Comparison of ENCODE assay signal across 16 cellular contexts in genomic region chr17:41315814-41316430, GRCh38. TPM values are rescaled to one million over a fixed set of nuclear protein-coding genes. Genes with fewer than 3 reads are reported as not detected.
"Had no signal": no experiment of that assay in that cellular context is flagged by ENCODE, and none has a peak within 500 bp of the region (broad histone marks: within the 10 kb centered on the region; RNA-seq: fewer than 3 reads in every experiment).

No MANE protein-coding gene starts in this region.

- ATAC-seq: activated naive CD4-positive, alpha-beta T cell treated with anti-CD3 and anti-CD28 coated beads, Interleukin-2, amount 50 U/mL, for 72 hours; esophagus mucosa; left lobe of liver; stimulated activated naive CD8-positive, alpha-beta T cell treated with anti-CD3 and anti-CD28 coated beads, Interleukin-15, amount 100 ng/mL, for 72 hours had no signal

- H3K27ac ChIP-seq: ovary, thoracic aorta had no signal

- DNase-seq: activated CD4-positive, alpha-beta T cell treated with anti-CD3 and anti-CD28 coated beads, Interleukin-2, amount 50 U/mL, for 1 hour; activated effector memory CD4-positive, alpha-beta T cell treated with Interleukin-2 at 50 U/mL for 16 hours; amniotic stem cell; glutamatergic neuron; immature natural killer cell; nephron progenitor cell; ovary; stimulated activated CD4-positive, alpha-beta T cell treated with anti-CD3 and anti-CD28 coated beads, Interleukin-15, amount 100 ng/mL, for 24 hours; stimulated activated CD4-positive, alpha-beta T cell treated with anti-CD3 and anti-CD28 coated beads, Interleukin-4, amount 100 ng/mL, for 24 hours; stimulated activated naive CD8-positive, alpha-beta T cell treated with anti-CD3 and anti-CD28 coated beads, Interleukin-15, amount 100 ng/mL, for 72 hours had no signal

- H3K27me3 ChIP-seq: ovary had no signal

RNA-seq across cellular contexts. Expression of gene KRTAP17-1, which starts 0.4 kb away (rescaled TPM):
- total RNA-seq: activated naive CD4-positive, alpha-beta T cell treated with anti-CD3 and anti-CD28 coated beads, Interleukin-2, amount 50 U/mL, for 72 hours; esophagus mucosa; left lobe of liver; ovary; T-helper 2 cell treated with Interferon-gamma antibody and Interleukin-4, amounts not matched to agents 100 ng/mL and 5 ng/mL, for 36 hours; thoracic aorta; urinary bladder had no signal
- polyA plus RNA-seq: immature natural killer cell, ovary, urinary bladder had no signal

RNA-seq across cellular contexts. Expression of gene KRTAP16-1, which starts 6.8 kb away (rescaled TPM):
- total RNA-seq: activated naive CD4-positive, alpha-beta T cell treated with anti-CD3 and anti-CD28 coated beads, Interleukin-2, amount 50 U/mL, for 72 hours; esophagus mucosa; left lobe of liver; ovary; T-helper 2 cell treated with Interferon-gamma antibody and Interleukin-4, amounts not matched to agents 100 ng/mL and 5 ng/mL, for 36 hours; thoracic aorta; urinary bladder had no signal
- polyA plus RNA-seq: ovary, urinary bladder had no signal

RNA-seq across cellular contexts. Expression of gene KRTAP29-1, which starts 13.3 kb away (rescaled TPM):
- total RNA-seq: activated naive CD4-positive, alpha-beta T cell treated with anti-CD3 and anti-CD28 coated beads, Interleukin-2, amount 50 U/mL, for 72 hours; esophagus mucosa; left lobe of liver; ovary; T-helper 2 cell treated with Interferon-gamma antibody and Interleukin-4, amounts not matched to agents 100 ng/mL and 5 ng/mL, for 36 hours; thoracic aorta; urinary bladder had no signal
- polyA plus RNA-seq: immature natural killer cell, ovary, urinary bladder had no signal

RNA-seq across cellular contexts. Expression of gene KRT33A, which starts 34.7 kb away (rescaled TPM):
- total RNA-seq: activated naive CD4-positive, alpha-beta T cell treated with anti-CD3 and anti-CD28 coated beads, Interleukin-2, amount 50 U/mL, for 72 hours; left lobe of liver; ovary; T-helper 2 cell treated with Interferon-gamma antibody and Interleukin-4, amounts not matched to agents 100 ng/mL and 5 ng/mL, for 36 hours; thoracic aorta; urinary bladder had no signal
- polyA plus RNA-seq: immature natural killer cell, ovary, urinary bladder had no signal

RNA-seq across cellular contexts. Expression of gene KRTAP9-7, which starts 40.4 kb away (rescaled TPM):
- total RNA-seq: activated naive CD4-positive, alpha-beta T cell treated with anti-CD3 and anti-CD28 coated beads, Interleukin-2, amount 50 U/mL, for 72 hours; esophagus mucosa; left lobe of liver; ovary; T-helper 2 cell treated with Interferon-gamma antibody and Interleukin-4, amounts not matched to agents 100 ng/mL and 5 ng/mL, for 36 hours; thoracic aorta; urinary bladder had no signal
- polyA plus RNA-seq: immature natural killer cell, ovary, urinary bladder had no signal
